16 cellular contexts compared by ENCODE assay signal in the genomic region with DNA sequence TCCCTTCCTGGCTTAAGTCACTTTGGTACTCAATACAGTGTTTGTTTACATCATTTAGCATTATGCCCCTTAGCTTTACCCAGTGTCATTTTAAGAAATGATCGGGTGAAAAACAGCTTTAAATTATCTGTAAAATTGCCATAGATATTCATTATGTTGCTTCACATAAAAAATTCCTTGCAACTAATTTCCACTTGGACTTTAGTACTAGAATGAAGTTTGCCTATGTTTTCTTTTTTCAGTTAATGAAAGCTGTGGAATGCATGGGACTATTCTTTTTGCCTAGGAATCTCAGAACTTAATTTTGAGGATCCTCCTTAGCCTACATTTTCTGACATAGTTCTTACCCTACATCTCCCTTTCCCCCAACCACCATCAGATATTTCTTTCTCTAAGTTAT. TPM values are rescaled to one million over a fixed set of nuclear protein-coding genes. Genes with fewer than 3 reads are reported as not detected.
DNase-seq lines count a peak whose midpoint lies in the region; ATAC-seq and TF ChIP-seq lines count a peak whose summit lies in the region.
"Had no signal": no experiment of that assay in that cellular context is flagged by ENCODE, and none has a peak within 500 bp of the region (broad histone marks: within the 10 kb centered on the region; RNA-seq: fewer than 3 reads in every experiment).

No MANE protein-coding gene starts in this region.

- no peak for TF ChIP-seq CTCF in SK-N-SH (IDR thresholded peaks at IDR 0.05)
- TF ChIP-seq CTCF in body of pancreas (IDR thresholded peaks at IDR 0.05), result no peak
- TF ChIP-seq CTCF in liver (IDR thresholded peaks at IDR 0.05; ENCODE audit: low read depth, low read length, missing input control), result no peak
- TF ChIP-seq CTCF in uterus (IDR thresholded peaks at IDR 0.05), result no peak

- no peaks in the 10 kb centered on the region for H4K20me1 ChIP-seq in SK-N-SH (ENCODE audit: insufficient read depth)

- intact Hi-C loops in body of pancreas (cut with DNase I), result no loop called here
- intact Hi-C loops in uterus (cut with DNase I; ENCODE audit: low total_unique reads), result no loop called here

- POLR2A ChIA-PET in SK-N-SH (lab: Yijun Ruan, JAX), result no interaction called here

- H3K4me1 ChIP-seq in SK-N-SH (ENCODE audit: control insufficient read depth in 1 of 2, insufficient read depth in 2 of 2, low read depth in 1 of 2, low read length in 1 of 2), result peaks cover 0 to 26% of the 10 kb centered on the region in 2 experiments; a peak in 3 of 4 replicates
- peaks cover 73% of the 10 kb centered on the region for H3K4me1 ChIP-seq in body of pancreas
- peaks cover 4 to 48% (median 36%) of the 10 kb centered on the region in 4 donors for H3K4me1 ChIP-seq in liver (ENCODE audit: control insufficient read depth in 4 of 4, insufficient read depth in 4 of 4, low read length in 3 of 4)
- no peaks in the 10 kb centered on the region for H3K4me1 ChIP-seq in uterus

- no peak for TF ChIP-seq RAD21 in SK-N-SH (IDR thresholded peaks at IDR 0.05; ENCODE audit: low read length)
- TF ChIP-seq RAD21 in liver (IDR thresholded peaks at IDR 0.05), result no peak

- H3K79me2 ChIP-seq in SK-N-SH (ENCODE audit: insufficient read depth), result no peaks in the 10 kb centered on the region

- H3K4me3 ChIP-seq in SK-N-SH (ENCODE audit: low read depth in 2 of 2, low read length in 1 of 2) (no peak overlapping the region), body of pancreas (no peak overlapping the region), liver (ENCODE audit: low read depth in 1 of 3, low read length in 3 of 3) (no peak overlapping the region), uterus (no peak overlapping the region)
- H3K4me3 ChIP-seq: GM23248 had no signal

- H3K27me3 ChIP-seq in SK-N-SH (ENCODE audit: insufficient read depth) (no peaks in the 10 kb centered on the region), body of pancreas (no peaks in the 10 kb centered on the region), liver (ENCODE audit: control insufficient read depth in 4 of 4, insufficient read depth in 4 of 4, low read length in 3 of 4) (no peaks in the 10 kb centered on the region), uterus (no peaks in the 10 kb centered on the region)

- no peak for TF ChIP-seq EP300 in SK-N-SH (IDR thresholded peaks at IDR 0.05; ENCODE audit: borderline replicate concordance in 1 of 2, low read depth in 1 of 2, low read length in 1 of 2)

- H3K4me2 ChIP-seq in SK-N-SH, result 0 out of 2 replicates have a peak overlapping the region, but pooled peaks have one; percentile 54

- H3K9ac ChIP-seq in SK-N-SH, result no peak overlapping the region
- peak overlapping the region in 1 of 2 donors; percentile 81 for H3K9ac ChIP-seq in liver (ENCODE audit: low read depth in 1 of 2, low read length in 2 of 2)
- H3K9ac ChIP-seq: GM23248 had no signal

- ATAC-seq in SK-N-SH treated with all-trans-retinoic acid at 6 μM for 48 hours, result no peak
- ATAC-seq in body of pancreas, result no peak
- no peak for ATAC-seq in GM19023 (IDR thresholded peaks at IDR 0.05; ENCODE audit: unreplicated experiment)
- no peak for ATAC-seq in GM21717 (IDR thresholded peaks at IDR 0.05; ENCODE audit: unreplicated experiment)

- DNase-seq in SK-N-SH (no peak), body of pancreas (no peak), uterus (no peak), NCI-H146 treated with DMSO at 0.1 percent for 48 hours (lab: John Stamatoyannopoulos, UW; ENCODE audit: unreplicated experiment) (no peak)
- DNase-seq: COR-L47, Karpas-422, NCI-H1417, NCI-H2029, NCI-H2171 treated with DMSO at 0.1 percent for 48 hours, NCI-H82, SHP77 treated with DMSO at 0.1 percent for 48 hours had no signal

- H3K9me2 ChIP-seq in SK-N-SH, result no peaks in the 10 kb centered on the region

- CTCF ChIA-PET in SK-N-SH (lab: Yijun Ruan, JAX), result interaction anchor here (1.7 to 3.5 kb wide), 3 partner anchors 8 to 448 kb away, joined by 8 to 12 read pairs (median 10); partner anchors contain the start of gene TIPARP

- TF ChIP-seq POLR2A in body of pancreas (IDR thresholded peaks at IDR 0.05) (no peak), uterus (IDR thresholded peaks at IDR 0.05) (no peak)

- no peaks in the 10 kb centered on the region for H3K36me3 ChIP-seq in SK-N-SH (replicated peaks in 1 of 2; ENCODE audit: control insufficient read depth in 1 of 2, insufficient read depth in 2 of 2, low read length in 1 of 2)
- no peaks in the 10 kb centered on the region for H3K36me3 ChIP-seq in body of pancreas (replicated peaks in 1 of 2; ENCODE audit: insufficient read depth in 1 of 2, low read depth in 2 of 2)
- H3K36me3 ChIP-seq in liver (ENCODE audit: control insufficient read depth in 4 of 4, insufficient read depth in 3 of 4, low read depth in 1 of 4, low read length in 3 of 4), result no peaks in the 10 kb centered on the region
- no peaks in the 10 kb centered on the region for H3K36me3 ChIP-seq in uterus

- H3K9me3 ChIP-seq in SK-N-SH (no peaks in the 10 kb centered on the region), body of pancreas (no peaks in the 10 kb centered on the region), liver (ENCODE audit: control insufficient read depth in 4 of 4, low read length in 3 of 4) (no peaks in the 10 kb centered on the region), uterus (no peaks in the 10 kb centered on the region)

- peaks cover 7% of the 10 kb centered on the region for H3F3A ChIP-seq in SK-N-SH (replicated peaks; ENCODE audit: insufficient read depth)

- H2AFZ ChIP-seq in SK-N-SH (ENCODE audit: low read depth), result no peak overlapping the region
- H2AFZ ChIP-seq: GM23248 had no signal

- WGBS in SK-N-SH (ENCODE audit: low lambda C conversion rate), result 96% methylated on average over 1 of the region's 1 CpG
- WGBS in body of pancreas, 2 donors, result 28 to 50% methylated on average over 1 of the region's 1 CpG
- 44% methylated on average over 1 of the region's 1 CpG for WGBS in liver

- peak overlapping the region in 1 of 2 experiments; percentile 58; a peak in 1 of 4 replicates for H3K27ac ChIP-seq in SK-N-SH (ENCODE audit: low read depth in 2 of 2, low read length in 1 of 2)
- H3K27ac ChIP-seq in body of pancreas, result peak overlapping the region in 3 of 4 donors; percentile 16 to 98 (median 90)
- peak overlapping the region; percentile 63 to 92 for H3K27ac ChIP-seq in liver (ENCODE audit: low read depth in 1 of 2, low read length in 2 of 2)
- peak overlapping the region; percentile 42 to 81 for H3K27ac ChIP-seq in uterus
- H3K27ac ChIP-seq: GM23248 had no signal

TF ChIP-seq in SK-N-SH, 30 proteins besides CTCF, POLR2A, EP300 and RAD21 (continues in another document):
- TF ChIP-seq, protein P1, sequence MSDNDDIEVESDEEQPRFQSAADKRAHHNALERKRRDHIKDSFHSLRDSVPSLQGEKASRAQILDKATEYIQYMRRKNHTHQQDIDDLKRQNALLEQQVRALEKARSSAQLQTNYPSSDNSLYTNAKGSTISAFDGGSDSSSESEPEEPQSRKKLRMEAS (IDR thresholded peaks at IDR 0.05; ENCODE audit: low read depth), result no peak
- no peak for TF ChIP-seq EZH2phosphoT487 (IDR thresholded peaks at IDR 0.05; ENCODE audit: borderline replicate concordance, low read depth)
- TF ChIP-seq CHD2 (IDR thresholded peaks at IDR 0.05; ENCODE audit: low read length, partially characterized antibody), result no peak

TF ChIP-seq in SK-N-SH treated with all-trans-retinoic acid at 6 μM for 48 hours, 23 proteins besides CTCF, POLR2A, EP300 and RAD21:
- no peak for TF ChIP-seq ZFP3 (CRISPR knock-in tag; IDR thresholded peaks at IDR 0.05)

TF ChIP-seq in liver, 16 proteins besides CTCF, POLR2A, EP300 and RAD21:
- TF ChIP-seq HNF4A (conservative IDR thresholded peaks at IDR 0.05) (peak; percentile 58 to 66), SP1 (IDR thresholded peaks at IDR 0.05) (peak; percentile 23), TAF1 (conservative IDR thresholded peaks at IDR 0.05) (no peak)

RNA-seq across cellular contexts. Expression of gene CCNL1, which starts 38.4 kb away (rescaled TPM):
- polyA plus RNA-seq in SK-N-SH (2012; rRNA removed) (99.8 and 131 TPM in 2 replicates), liver (100 to 1,000 TPM in 1 of 2 donors, 10 to 100 TPM in 1; 22.7 to 106 TPM)
- polyA plus RNA-seq in SK-N-SH (2012; cell fraction: cytosol; rRNA removed), result 27.3 and 29.6 TPM in 2 replicates
- polyA plus RNA-seq in SK-N-SH (2012; cell fraction: nucleus; rRNA removed), result 490 and 685 TPM in 2 replicates
- total RNA-seq in body of pancreas (100 to 1,000 TPM; 194 to 196 TPM), liver (100 to 1,000 TPM in 1 of 2 donors, 10 to 100 TPM in 1; 83.7 to 163 TPM), uterus (100 to 1,000 TPM; 100 to 252 (median 155) TPM)
